14 cellular contexts compared by ENCODE assay signal in genomic region chr12:8658361-8658760, GRCh38. TPM values are rescaled to one million over a fixed set of nuclear protein-coding genes. Genes with fewer than 3 reads are reported as not detected.
DNase-seq lines count a peak whose midpoint lies in the region; ATAC-seq lines count a peak whose summit lies in the region.
"Had no signal": no experiment of that assay in that cellular context is flagged by ENCODE, and none has a peak within 500 bp of the region (broad histone marks: within the 10 kb centered on the region; RNA-seq: fewer than 3 reads in every experiment).

No MANE protein-coding gene starts in this region.

- H3K4me1 Mint-ChIP-seq in activated CD8-positive, alpha-beta T cell treated with anti-CD3 and anti-CD28 coated beads, Interleukin-2, amount 10 ng/mL, durations not matched to agents 7 days and 5 days (ENCODE audit: low read depth), result no peaks in the 10 kb centered on the region

- H3K36me3 Mint-ChIP-seq in activated CD8-positive, alpha-beta T cell treated with anti-CD3 and anti-CD28 coated beads, Interleukin-2, amount 10 ng/mL, durations not matched to agents 7 days and 5 days (ENCODE audit: low read depth), result no peaks in the 10 kb centered on the region

- H3K4me3 Mint-ChIP-seq in activated CD8-positive, alpha-beta T cell treated with anti-CD3 and anti-CD28 coated beads, Interleukin-2, amount 10 ng/mL, durations not matched to agents 7 days and 5 days, result no peak overlapping the region
- H3K4me3 Mint-ChIP-seq: effector memory CD8-positive, alpha-beta T cell had no signal

- peaks cover 12% of the 10 kb centered on the region for H3K27me3 Mint-ChIP-seq in activated CD8-positive, alpha-beta T cell treated with anti-CD3 and anti-CD28 coated beads, Interleukin-2, amount 10 ng/mL, durations not matched to agents 7 days and 5 days (ENCODE audit: low read depth)

- POLR2A ChIA-PET in activated CD8-positive, alpha-beta T cell treated with anti-CD3 and anti-CD28 coated beads, Interleukin-2, amount 10 ng/mL, durations not matched to agents 7 days and 5 days (lab: Charles Lee), result interaction anchor here (0.6 kb wide), 1 partner anchor 236 kb away, joined by 4 read pairs; no protein-coding TSS in a partner anchor

- in situ Hi-C loops in ACHN (cut with HindIII; ENCODE audit: low pct_ligation_motif_present, low pct_unique_long_range_greater_than_20kb, low sequenced_read_pairs), result no loop called here

- CTCF ChIA-PET in activated CD8-positive, alpha-beta T cell treated with anti-CD3 and anti-CD28 coated beads, Interleukin-2, amount 10 ng/mL, durations not matched to agents 7 days and 5 days (lab: Charles Lee), result interaction anchor here (0.9 to 3.2 kb wide), 9 partner anchors 10 to 391 kb away, joined by 3 to 25 read pairs (median 15); no protein-coding TSS in a partner anchor

- no peak overlapping the region for H3K27ac Mint-ChIP-seq in activated CD8-positive, alpha-beta T cell treated with anti-CD3 and anti-CD28 coated beads, Interleukin-2, amount 10 ng/mL, durations not matched to agents 7 days and 5 days
- H3K27ac Mint-ChIP-seq: effector memory CD8-positive, alpha-beta T cell had no signal

- DNase-seq in ACHN (peak; percentile 43), HS-5 (ENCODE audit: low read depth) (peak; percentile 86), astrocyte of the hippocampus (ENCODE audit: low read depth, low spot score) (peak; percentile 92), kidney glomerular epithelial cell (lab: John Stamatoyannopoulos, UW) (peak; percentile 42), DMS 273 (lab: John Stamatoyannopoulos, UW; ENCODE audit: unreplicated experiment) (no peak), NCI-H82 (lab: John Stamatoyannopoulos, UW) (no peak)
- no peak for DNase-seq in activated CD8-positive, alpha-beta T cell treated with anti-CD3 and anti-CD28 coated beads, Interleukin-2, amount 10 ng/mL, durations not matched to agents 7 days and 5 days
- DNase-seq: activated T-cell treated with anti-CD3 and anti-CD28 coated beads for 4 hours; amygdala; effector memory CD8-positive, alpha-beta T cell; right lobe of liver had no signal

- no peaks in the 10 kb centered on the region for H3K9me3 Mint-ChIP-seq in activated CD8-positive, alpha-beta T cell treated with anti-CD3 and anti-CD28 coated beads, Interleukin-2, amount 10 ng/mL, durations not matched to agents 7 days and 5 days (ENCODE audit: insufficient read depth)
- H3K9me3 Mint-ChIP-seq: effector memory CD8-positive, alpha-beta T cell had no signal

- ATAC-seq in activated CD8-positive, alpha-beta T cell treated with anti-CD3 and anti-CD28 coated beads, Interleukin-2, amount 10 ng/mL, durations not matched to agents 7 days and 5 days, result no peak
- no peak for ATAC-seq in HG02610 (IDR thresholded peaks at IDR 0.05; ENCODE audit: unreplicated experiment)
- ATAC-seq: effector memory CD8-positive, alpha-beta T cell; right lobe of liver; Right ventricle myocardium inferior had no signal

RNA-seq across cellular contexts. Expression of gene MFAP5, which starts 4.3 kb away (rescaled TPM):
- not detected for total RNA-seq in activated CD8-positive, alpha-beta T cell treated with anti-CD3 and anti-CD28 coated beads, Interleukin-2, amount 10 ng/mL, durations not matched to agents 7 days and 5 days

RNA-seq across cellular contexts. Expression of gene RIMKLB, which starts 39.4 kb away (rescaled TPM):
- total RNA-seq in activated CD8-positive, alpha-beta T cell treated with anti-CD3 and anti-CD28 coated beads, Interleukin-2, amount 10 ng/mL, durations not matched to agents 7 days and 5 days, result 1 to 10 TPM; 7.9 to 9.0 TPM

RNA-seq across cellular contexts. Expression of gene AICDA, which starts 45.7 kb away (rescaled TPM):
- not detected for total RNA-seq in activated CD8-positive, alpha-beta T cell treated with anti-CD3 and anti-CD28 coated beads, Interleukin-2, amount 10 ng/mL, durations not matched to agents 7 days and 5 days
- total RNA-seq: A673, right lobe of liver had no signal

Comparison
In these comparisons a context has a peak if more than half of its experiments do, and no peak if none do; other contexts are left out.
1. DNase-seq: peak in ACHN (single experiment), HS-5 (single experiment), astrocyte of the hippocampus (single experiment) and kidney glomerular epithelial cell (single experiment); none in DMS 273 (single experiment), activated CD8-positive, alpha-beta T cell treated with anti-CD3 and anti-CD28 coated beads, Interleukin-2, amount 10 ng/mL, durations not matched to agents 7 days and 5 days (single experiment) and NCI-H82 (single experiment).